20 cellular contexts compared by ENCODE assay signal in genomic region chr11:69119170-69119569, GRCh38.
"Had no signal": no experiment of that assay in that cellular context is flagged by ENCODE, and none has a peak within 500 bp of the region (broad histone marks: within the 10 kb centered on the region; RNA-seq: fewer than 3 reads in every experiment).

No MANE protein-coding gene starts in this region.

- ATAC-seq: mucosa of descending colon; naive thymus-derived CD8-positive, alpha-beta T cell; stimulated activated naive B cell treated with anti-CD40 and anti-IgM and Interleukin-4, amounts not matched to agents 10 μg/mL and 1 μg/mL and 100 μg/mL, for 72 hours; stimulated activated naive CD8-positive, alpha-beta T cell treated with anti-CD3 and anti-CD28 coated beads, Interleukin-15, amount 100 ng/mL, for 72 hours had no signal

- H3K9me3 Mint-ChIP-seq: naive thymus-derived CD8-positive, alpha-beta T cell; stimulated activated naive CD8-positive, alpha-beta T cell treated with anti-CD3 and anti-CD28 coated beads, Interleukin-15, amount 100 ng/mL, for 72 hours had no signal

- DNase-seq: cortex of kidney; effector CD8-positive, alpha-beta T cell; foreskin melanocyte; head of caudate nucleus; hippocampal formation; kidney glomerular epithelial cell; naive thymus-derived CD8-positive, alpha-beta T cell; sigmoid colon; stimulated activated CD4-positive, alpha-beta T cell treated with anti-CD3 and anti-CD28 coated beads, Interleukin-2, amount 100 ng/mL, for 24 hours; stimulated activated CD4-positive, alpha-beta T cell treated with anti-CD3 and anti-CD28 coated beads, Interleukin-4, amount 100 ng/mL, for 4 hours; stimulated activated naive B cell treated with anti-CD40 and anti-IgM and Interleukin-4, amounts not matched to agents 10 μg/mL and 1 μg/mL and 100 μg/mL, for 72 hours; stimulated activated naive CD8-positive, alpha-beta T cell treated with anti-CD3 and anti-CD28 coated beads, Interleukin-15, amount 100 ng/mL, for 72 hours; testis had no signal

- H3K27ac ChIP-seq: dorsolateral prefrontal cortex, neutrophil, right atrium auricular region, sigmoid colon, skin epidermis, testis, tibial nerve had no signal

- H3K27ac Mint-ChIP-seq: stimulated activated naive B cell treated with anti-CD40 and anti-IgM and Interleukin-4, amounts not matched to agents 10 μg/mL and 1 μg/mL and 100 μg/mL, for 72 hours; stimulated activated naive CD8-positive, alpha-beta T cell treated with anti-CD3 and anti-CD28 coated beads, Interleukin-15, amount 100 ng/mL, for 72 hours had no signal

- H3K27me3 ChIP-seq: dorsolateral prefrontal cortex, right atrium auricular region, sigmoid colon, testis, tibial nerve had no signal

- H3K27me3 Mint-ChIP-seq: naive thymus-derived CD8-positive, alpha-beta T cell; stimulated activated naive CD8-positive, alpha-beta T cell treated with anti-CD3 and anti-CD28 coated beads, Interleukin-15, amount 100 ng/mL, for 72 hours had no signal

- H3K4me3 ChIP-seq: dorsolateral prefrontal cortex, mucosa of descending colon, right atrium auricular region, sigmoid colon, skin epidermis, testis, tibial nerve had no signal

- FAIRE-seq: islet of Langerhans had no signal

- H3K9me3 ChIP-seq: mucosa of descending colon, neutrophil, sigmoid colon, testis had no signal

- H3K4me3 Mint-ChIP-seq: naive thymus-derived CD8-positive, alpha-beta T cell; stimulated activated naive B cell treated with anti-CD40 and anti-IgM and Interleukin-4, amounts not matched to agents 10 μg/mL and 1 μg/mL and 100 μg/mL, for 72 hours; stimulated activated naive CD8-positive, alpha-beta T cell treated with anti-CD3 and anti-CD28 coated beads, Interleukin-15, amount 100 ng/mL, for 72 hours had no signal

- H3K36me3 ChIP-seq: neutrophil, right atrium auricular region, sigmoid colon, tibial nerve had no signal
